Comparison of ENCODE assay signal across 1 cellular context in genomic region chr1:109790735-109791494, GRCh38.
TF ChIP-seq lines count a peak whose summit lies in the region.

No MANE protein-coding gene starts in this region.

TF ChIP-seq in K562, 482 proteins besides CTCF, POLR2A, EP300 and RAD21 (continued from another document and continues in another):
- no peak for TF ChIP-seq SMARCC2 (IDR thresholded peaks at IDR 0.05; ENCODE audit: low read depth)
- TF ChIP-seq MYNN (IDR thresholded peaks at IDR 0.05) = no peak
- no peak for TF ChIP-seq MYNN (CRISPR knock-in tag; IDR thresholded peaks at IDR 0.05)
- no peak for TF ChIP-seq GMEB1 (CRISPR knock-in tag; IDR thresholded peaks at IDR 0.05)
- 0 out of 4 replicates have a peak, but pooled peaks of 1 of the 2 experiments have one; percentile 38 for TF ChIP-seq TEAD1 (CRISPR knock-in tag; IDR thresholded peaks at IDR 0.05)
- TF ChIP-seq SAFB2 (IDR thresholded peaks at IDR 0.05; ENCODE audit: borderline replicate concordance, low read depth, low read length, severe bottlenecking) = no peak
- TF ChIP-seq ZNF655 (CRISPR knock-in tag; IDR thresholded peaks at IDR 0.05) = no peak
- TF ChIP-seq ZNF639 (CRISPR knock-in tag; conservative IDR thresholded peaks at IDR 0.05 in 1 of 2, IDR thresholded peaks at IDR 0.05 in 1 of 2) = no peak
- TF ChIP-seq RBM25 (IDR thresholded peaks at IDR 0.05; ENCODE audit: low read depth, low read length, severe bottlenecking) = no peak
- 0 out of 2 replicates have a peak, but pooled peaks have one; percentile 75 for TF ChIP-seq E2F5 (CRISPR knock-in tag; IDR thresholded peaks at IDR 0.05)
- TF ChIP-seq TRIM25 (IDR thresholded peaks at IDR 0.05; ENCODE audit: borderline replicate concordance) = no peak
- TF ChIP-seq ZNF143 (CRISPR knock-in tag; IDR thresholded peaks at IDR 0.05) = no peak
- TF ChIP-seq ZNF551 (CRISPR knock-in tag; IDR thresholded peaks at IDR 0.05) = no peak
- no peak for TF ChIP-seq RBM17 (IDR thresholded peaks at IDR 0.05; ENCODE audit: borderline replicate concordance, low read depth, low read length)
- TF ChIP-seq CBX2 (IDR thresholded peaks at IDR 0.05; ENCODE audit: insufficient read depth, low read length, poor library complexity, severe bottlenecking) = no peak
- TF ChIP-seq POLR2B (IDR thresholded peaks at IDR 0.05; ENCODE audit: low read depth, partially characterized antibody) = no peak
- no peak for TF ChIP-seq ATF2 (CRISPR knock-in tag; IDR thresholded peaks at IDR 0.05)
- no peak for TF ChIP-seq XRCC5 (IDR thresholded peaks at IDR 0.05; ENCODE audit: low read depth, low read length)
- no peak for TF ChIP-seq ZNF785 (CRISPR knock-in tag; IDR thresholded peaks at IDR 0.05)
- TF ChIP-seq CTBP1 (IDR thresholded peaks at IDR 0.05; ENCODE audit: borderline replicate concordance) = 0 out of 2 replicates have a peak, but pooled peaks have one; percentile 35
- no peak for TF ChIP-seq HMGXB4 (CRISPR knock-in tag; IDR thresholded peaks at IDR 0.05)
- TF ChIP-seq ZNF778 (CRISPR knock-in tag; IDR thresholded peaks at IDR 0.05) = no peak
- no peak for TF ChIP-seq HCFC1 (IDR thresholded peaks at IDR 0.05; ENCODE audit: low read depth, low read length)
- no peak for TF ChIP-seq CREB5 (CRISPR knock-in tag; IDR thresholded peaks at IDR 0.05)
- 0 out of 2 replicates have a peak, but pooled peaks have one; percentile 22 for TF ChIP-seq ZNF134 (CRISPR knock-in tag; conservative IDR thresholded peaks at IDR 0.05)
- TF ChIP-seq MTA1 (IDR thresholded peaks at IDR 0.05; ENCODE audit: borderline replicate concordance) = no peak
- peak; percentile 66; the same call in 1 of the 2 replicates for TF ChIP-seq JUN (IDR thresholded peaks at IDR 0.05; ENCODE audit: borderline replicate concordance, low read depth, low read length)
- no peak for TF ChIP-seq JUN (CRISPR knock-in tag; IDR thresholded peaks at IDR 0.05; ENCODE audit: borderline replicate concordance)
- TF ChIP-seq ILF3 (IDR thresholded peaks at IDR 0.05; ENCODE audit: borderline replicate concordance) = no peak
- TF ChIP-seq ZNF609 (CRISPR knock-in tag; IDR thresholded peaks at IDR 0.05; ENCODE audit: borderline replicate concordance) = no peak
- TF ChIP-seq CBX1 (IDR thresholded peaks at IDR 0.05; ENCODE audit: low read depth) = no peak
- no peak for TF ChIP-seq MBD1 (CRISPR knock-in tag; IDR thresholded peaks at IDR 0.05)
- TF ChIP-seq TEAD4 (IDR thresholded peaks at IDR 0.05; ENCODE audit: low read length) = no peak
- no peak for TF ChIP-seq TEAD4 (CRISPR knock-in tag; IDR thresholded peaks at IDR 0.05; ENCODE audit: borderline replicate concordance)
- TF ChIP-seq POLR2AphosphoS2 (IDR thresholded peaks at IDR 0.05; ENCODE audit: low read length) = no peak
- TF ChIP-seq MYC (IDR thresholded peaks at IDR 0.05; ENCODE audit: low read depth, low read length) = no peak
- no peak for TF ChIP-seq MYC (CRISPR knock-in tag; IDR thresholded peaks at IDR 0.05; ENCODE audit: borderline replicate concordance, low read depth)
- TF ChIP-seq MCM5 (IDR thresholded peaks at IDR 0.05; ENCODE audit: low read depth) = no peak
- no peak for TF ChIP-seq ZNF253 (CRISPR knock-in tag; conservative IDR thresholded peaks at IDR 0.05)
- no peak for TF ChIP-seq POLR3G (IDR thresholded peaks at IDR 0.05; ENCODE audit: extremely low read depth, insufficient read length, insufficient replicate concordance)
